ENCODE assay signal across 10 cellular contexts in genomic region chr10:44973323-44974081, GRCh38. TPM values are rescaled to one million over a fixed set of nuclear protein-coding genes. Genes with fewer than 3 reads are reported as not detected.
DNase-seq lines count a peak whose midpoint lies in the region; ATAC-seq and TF ChIP-seq lines count a peak whose summit lies in the region.
"Had no signal": no experiment of that assay in that cellular context is flagged by ENCODE, and none has a peak within 500 bp of the region (broad histone marks: within the 10 kb centered on the region; RNA-seq: fewer than 3 reads in every experiment).

No MANE protein-coding gene starts in this region.

- intact Hi-C loops in natural killer cell (cut with micrococcal nuclease), result loop anchor here (2.0 kb wide), 1 partner anchor 15 kb away; the partner anchor contains the start of gene RASSF4

- POLR2A ChIA-PET in HEK293 (lab: Yijun Ruan, JAX), result interaction anchor here (1.2 kb wide), 1 partner anchor 13 kb away, joined by 3 read pairs; no protein-coding TSS in a partner anchor

- H3K27ac Mint-ChIP-seq in natural killer cell, result peak overlapping the region in 1 of 2 donors; percentile 72

- H3K9me3 ChIP-seq in HEK293 (ENCODE audit: control insufficient read depth, insufficient read depth, low read depth, low read length), result no peaks in the 10 kb centered on the region
- H3K9me3 ChIP-seq in adipocyte (ENCODE audit: control insufficient read depth, low read length), result no peaks in the 10 kb centered on the region
- H3K9me3 ChIP-seq: SK-N-SH had no signal

- H3K4me3 Mint-ChIP-seq in natural killer cell, result peak overlapping the region; percentile 63

- H3K4me1 ChIP-seq in HEK293 (ENCODE audit: control insufficient read depth, insufficient read depth, low read length) (peaks cover 11% of the 10 kb centered on the region), adipocyte (ENCODE audit: control insufficient read depth, insufficient read depth, low read length) (peaks cover 56% of the 10 kb centered on the region)

- H3K27me3 ChIP-seq in adipocyte (replicated peaks; ENCODE audit: control insufficient read depth, insufficient read depth, low read length), result no peaks in the 10 kb centered on the region

- ATAC-seq in natural killer cell, result no peak

- CTCF ChIA-PET in HEK293 (lab: Yijun Ruan, JAX), result interaction anchor here (0.6 to 1.9 kb wide), 7 partner anchors 10 to 42 kb away, joined by 3 to 8 read pairs (median 3); partner anchors contain the start of gene RASSF4

- H3K27ac ChIP-seq in HEK293 (ENCODE audit: extremely low read depth, low read depth, low read length), result no peak overlapping the region

- H3K9me3 Mint-ChIP-seq in natural killer cell, result no peaks in the 10 kb centered on the region

- no peaks in the 10 kb centered on the region for H3K27me3 Mint-ChIP-seq in natural killer cell (ENCODE audit: low read depth in 2 of 2)

- H3K4me3 ChIP-seq in HEK293 (ENCODE audit: low read depth, low read length) (no peak overlapping the region), adipocyte (ENCODE audit: low read length) (peak overlapping the region; percentile 71)

- peaks cover 38 to 54% of the 10 kb centered on the region in 2 donors for H3K4me1 Mint-ChIP-seq in natural killer cell

- DNase-seq in CD1c-positive myeloid dendritic cell (ENCODE audit: extremely low spot score) (peak; percentile 39), adipocyte (ENCODE audit: low read depth) (no peak), natural killer cell (no peak), occipital lobe (lab: John Stamatoyannopoulos, UW) (no peak), hippocampal formation (lab: John Stamatoyannopoulos, UW) (no peak)
- no peak for DNase-seq in stimulated activated CD8-positive, alpha-beta memory T cell treated with anti-CD3 and anti-CD28 coated beads, Interleukin-4, amount 100 ng/mL, for 48 hours
- DNase-seq in activated CD4-positive, alpha-beta T cell treated with anti-CD3 and anti-CD28 coated beads, Interleukin-2, amount 50 U/mL, for 48 hours, result no peak
- DNase-seq: anterior cingulate cortex, SK-N-SH had no signal

- TF ChIP-seq CTCF in HEK293 (tag by site-specific recombination; IDR thresholded peaks at IDR 0.05) (no peak), natural killer cell (IDR thresholded peaks at IDR 0.05) (no peak)

- peaks cover 0 to 21% of the 10 kb centered on the region in 2 experiments; a peak in 1 of 3 replicates for H3K36me3 ChIP-seq in HEK293 (ENCODE audit: control insufficient read depth in 2 of 2, insufficient read depth in 1 of 2, low read length in 2 of 2)
- H3K36me3 ChIP-seq in adipocyte (ENCODE audit: control insufficient read depth, insufficient read depth, low read length, severe bottlenecking), result peaks cover 46% of the 10 kb centered on the region

- no peaks in the 10 kb centered on the region for H3K36me3 Mint-ChIP-seq in natural killer cell

- peak overlapping the region; percentile 86 for H3K9ac ChIP-seq in adipocyte (ENCODE audit: low read length)

TF ChIP-seq in HEK293, 187 proteins besides CTCF, POLR2A, EP300 and RAD21:
- TF ChIP-seq ZNF837 (tag by site-specific recombination; IDR thresholded peaks at IDR 0.05) (no peak), ZNF560 (tag by site-specific recombination; IDR thresholded peaks at IDR 0.05; ENCODE audit: borderline replicate concordance) (no peak), ZIC2 (tag by site-specific recombination; IDR thresholded peaks at IDR 0.05) (peak; percentile 83), ZNF223 (tag by site-specific recombination; IDR thresholded peaks at IDR 0.05) (no peak), TCF7L2 (IDR thresholded peaks at IDR 0.05; ENCODE audit: borderline replicate concordance, low read depth, low read length) (no peak), SCRT2 (tag by site-specific recombination; IDR thresholded peaks at IDR 0.05) (peak; percentile 55; the same call in 1 of the 2 replicates)
- TF ChIP-seq, protein P1, sequence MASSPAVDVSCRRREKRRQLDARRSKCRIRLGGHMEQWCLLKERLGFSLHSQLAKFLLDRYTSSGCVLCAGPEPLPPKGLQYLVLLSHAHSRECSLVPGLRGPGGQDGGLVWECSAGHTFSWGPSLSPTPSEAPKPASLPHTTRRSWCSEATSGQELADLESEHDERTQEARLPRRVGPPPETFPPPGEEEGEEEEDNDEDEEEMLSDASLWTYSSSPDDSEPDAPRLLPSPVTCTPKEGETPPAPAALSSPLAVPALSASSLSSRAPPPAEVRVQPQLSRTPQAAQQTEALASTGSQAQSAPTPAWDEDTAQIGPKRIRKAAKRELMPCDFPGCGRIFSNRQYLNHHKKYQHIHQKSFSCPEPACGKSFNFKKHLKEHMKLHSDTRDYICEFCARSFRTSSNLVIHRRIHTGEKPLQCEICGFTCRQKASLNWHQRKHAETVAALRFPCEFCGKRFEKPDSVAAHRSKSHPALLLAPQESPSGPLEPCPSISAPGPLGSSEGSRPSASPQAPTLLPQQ (tag by site-specific recombination; IDR thresholded peaks at IDR 0.05), result no peak
- TF ChIP-seq, protein P2, sequence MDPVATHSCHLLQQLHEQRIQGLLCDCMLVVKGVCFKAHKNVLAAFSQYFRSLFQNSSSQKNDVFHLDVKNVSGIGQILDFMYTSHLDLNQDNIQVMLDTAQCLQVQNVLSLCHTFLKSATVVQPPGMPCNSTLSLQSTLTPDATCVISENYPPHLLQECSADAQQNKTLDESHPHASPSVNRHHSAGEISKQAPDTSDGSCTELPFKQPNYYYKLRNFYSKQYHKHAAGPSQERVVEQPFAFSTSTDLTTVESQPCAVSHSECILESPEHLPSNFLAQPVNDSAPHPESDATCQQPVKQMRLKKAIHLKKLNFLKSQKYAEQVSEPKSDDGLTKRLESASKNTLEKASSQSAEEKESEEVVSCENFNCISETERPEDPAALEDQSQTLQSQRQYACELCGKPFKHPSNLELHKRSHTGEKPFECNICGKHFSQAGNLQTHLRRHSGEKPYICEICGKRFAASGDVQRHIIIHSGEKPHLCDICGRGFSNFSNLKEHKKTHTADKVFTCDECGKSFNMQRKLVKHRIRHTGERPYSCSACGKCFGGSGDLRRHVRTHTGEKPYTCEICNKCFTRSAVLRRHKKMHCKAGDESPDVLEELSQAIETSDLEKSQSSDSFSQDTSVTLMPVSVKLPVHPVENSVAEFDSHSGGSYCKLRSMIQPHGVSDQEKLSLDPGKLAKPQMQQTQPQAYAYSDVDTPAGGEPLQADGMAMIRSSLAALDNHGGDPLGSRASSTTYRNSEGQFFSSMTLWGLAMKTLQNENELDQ (tag by site-specific recombination; IDR thresholded peaks at IDR 0.05; ENCODE audit: low read depth), result no peak
- TF ChIP-seq, protein P3, sequence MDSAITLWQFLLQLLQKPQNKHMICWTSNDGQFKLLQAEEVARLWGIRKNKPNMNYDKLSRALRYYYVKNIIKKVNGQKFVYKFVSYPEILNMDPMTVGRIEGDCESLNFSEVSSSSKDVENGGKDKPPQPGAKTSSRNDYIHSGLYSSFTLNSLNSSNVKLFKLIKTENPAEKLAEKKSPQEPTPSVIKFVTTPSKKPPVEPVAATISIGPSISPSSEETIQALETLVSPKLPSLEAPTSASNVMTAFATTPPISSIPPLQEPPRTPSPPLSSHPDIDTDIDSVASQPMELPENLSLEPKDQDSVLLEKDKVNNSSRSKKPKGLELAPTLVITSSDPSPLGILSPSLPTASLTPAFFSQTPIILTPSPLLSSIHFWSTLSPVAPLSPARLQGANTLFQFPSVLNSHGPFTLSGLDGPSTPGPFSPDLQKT (IDR thresholded peaks at IDR 0.05; ENCODE audit: borderline replicate concordance, low read depth, low read length), result no peak

RNA-seq across cellular contexts. Expression of gene DEPP1, which starts 5.1 kb away (rescaled TPM):
- total RNA-seq in natural killer cell, result not detected
- 3.1 TPM for total RNA-seq in occipital lobe

RNA-seq across cellular contexts. Expression of gene RASSF4, which starts 13.9 kb away (rescaled TPM):
- total RNA-seq in natural killer cell (100 to 1,000 TPM in 2 of 3 donors, 10 to 100 TPM in 1; 99.8 to 116 (median 104) TPM), occipital lobe (7.2 TPM)

RNA-seq across cellular contexts. Expression of gene ZNF22, which starts 27.2 kb away (rescaled TPM):
- total RNA-seq in natural killer cell (10 to 100 TPM; 24.2 to 31.8 (median 25.0) TPM), occipital lobe (48.8 TPM)

Comparison
In these comparisons a context has a peak if more than half of its experiments do, and no peak if none do; other contexts are left out.
1. RNA of gene RASSF4, which starts 13.9 kb away (total RNA-seq): 99.8 to 116 TPM in natural killer cell; 7.2 TPM in occipital lobe (single experiment); every median in the first group is over 10 times any median in the second.